Comparison of ENCODE assay signal across 23 cellular contexts in the genomic region with DNA sequence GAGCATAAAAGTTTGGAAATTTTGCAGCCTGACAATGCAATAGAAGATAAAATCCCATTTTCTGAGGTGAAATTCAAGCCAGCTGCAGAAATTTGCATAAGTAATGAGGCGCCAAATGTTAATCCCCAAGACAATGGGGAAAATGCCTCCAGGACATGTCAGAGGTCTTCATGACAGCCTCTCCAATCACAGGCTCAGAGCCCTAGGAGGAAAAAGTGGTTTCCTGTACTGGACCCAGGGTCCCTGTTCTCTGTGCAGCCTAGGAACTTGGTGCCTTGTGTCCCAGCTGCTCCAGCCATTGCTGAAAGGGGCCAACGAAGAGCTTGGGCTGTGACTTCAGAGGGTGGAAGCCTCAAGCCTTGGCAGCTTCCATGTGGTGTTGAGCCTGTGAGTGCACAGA.
"Had no signal": no experiment of that assay in that cellular context is flagged by ENCODE, and none has a peak within 500 bp of the region (broad histone marks: within the 10 kb centered on the region; RNA-seq: fewer than 3 reads in every experiment).

No MANE protein-coding gene starts in this region.

- H3K9me3 ChIP-seq: SK-N-SH had no signal

- H3K27ac Mint-ChIP-seq: T-cell had no signal

- H3K9me2 ChIP-seq: SK-N-SH had no signal

- H3K36me3 Mint-ChIP-seq: T-cell had no signal

- ATAC-seq: Panc1, PC-3, T-cell had no signal

- H3K4me2 ChIP-seq: SK-N-SH had no signal

- H3K4me1 Mint-ChIP-seq: T-cell had no signal

- H3K27me3 Mint-ChIP-seq: T-cell had no signal

- H3K27ac ChIP-seq: RWPE1 had no signal

- DNase-seq: Karpas-422, KG1, MV-4-11, NCI-H1048, NCI-H1105, NCI-H1417, NCI-H1436 treated with DMSO at 0.1 percent for 48 hours, NCI-H1694, NCI-H187 treated with DMSO at 0.1 percent for 48 hours, NCI-H2029 treated with DMSO at 0.1 percent for 48 hours, NCI-H2171 treated with DMSO at 0.1 percent for 48 hours, NCI-H345, NCI-H446 treated with DMSO at 0.1 percent for 48 hours, NCI-H510A treated with DMSO at 0.1 percent for 48 hours, NCI-H526, NCI-H748 treated with DMSO at 0.1 percent for 48 hours, PC-3, SHP77, SK-N-SH, SW 1271, T-cell had no signal

- H3K4me3 Mint-ChIP-seq: T-cell had no signal

- H3K9ac ChIP-seq: SK-N-SH had no signal
